ENCODE assay signal across 10 cellular contexts in the genomic region with DNA sequence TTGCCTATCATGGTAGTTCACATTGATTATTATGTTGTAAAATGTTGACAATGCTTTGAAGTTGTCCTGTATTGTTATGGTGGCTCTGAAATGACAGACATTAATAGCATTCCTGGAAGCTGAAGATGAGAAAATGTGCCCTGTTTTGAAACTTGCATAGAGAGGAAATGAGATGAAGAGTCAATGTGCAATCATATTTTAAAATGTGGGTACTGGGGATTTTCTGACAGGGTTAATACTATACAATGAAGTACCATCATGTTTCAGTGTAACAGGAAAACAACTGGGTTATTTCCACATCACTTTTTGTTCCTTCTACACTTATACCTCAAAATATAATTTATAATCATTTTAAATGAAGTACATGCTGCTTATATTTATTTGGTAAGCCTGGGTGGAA. TPM values are rescaled to one million over a fixed set of nuclear protein-coding genes. Genes with fewer than 3 reads are reported as not detected.
DNase-seq lines count a peak whose midpoint lies in the region; ATAC-seq and TF ChIP-seq lines count a peak whose summit lies in the region.
"Had no signal": no experiment of that assay in that cellular context is flagged by ENCODE, and none has a peak within 500 bp of the region (broad histone marks: within the 10 kb centered on the region; RNA-seq: fewer than 3 reads in every experiment).

No MANE protein-coding gene starts in this region.

- ATAC-seq in RWPE2 (ENCODE audit: low read depth) (no peak), HG03280 (IDR thresholded peaks at IDR 0.05; ENCODE audit: unreplicated experiment) (no peak)
- no peak for ATAC-seq in naive thymus-derived CD8-positive, alpha-beta T cell

- peaks cover 10 to 15% (median 11%) of the 10 kb centered on the region in 5 donors for H3K27me3 Mint-ChIP-seq in naive thymus-derived CD8-positive, alpha-beta T cell

- H3K4me2 ChIP-seq in fibroblast of lung (ENCODE audit: extremely low read depth, insufficient read depth, low read length), result peak overlapping the region; percentile 67

- no peak overlapping the region for H3K27ac Mint-ChIP-seq in naive thymus-derived CD8-positive, alpha-beta T cell
- H3K27ac Mint-ChIP-seq: dendritic cell treated with granulocyte-macrophage colony-stimulating factor and Interleukin-4, amounts not matched to agents 40 ng/mL and 50 ng/mL, for 4 days had no signal

- peaks cover 72% of the 10 kb centered on the region for H3K79me2 ChIP-seq in fibroblast of lung (ENCODE audit: control insufficient read depth, insufficient read depth, low read length)

- no peak overlapping the region for H2AFZ ChIP-seq in fibroblast of lung (ENCODE audit: low read length)

- TF ChIP-seq EP300 in sigmoid colon (IDR thresholded peaks at IDR 0.05), result no peak

- intact Hi-C loops in sigmoid colon (cut with DNase I) (loop anchor here (2.0 to 10.0 kb wide), 6 partner anchors 34 to 411 kb away; no protein-coding TSS in a partner anchor), posterior cingulate gyrus (cut with DNase I) (loop anchor here (5.0 to 10.0 kb wide), 2 partner anchors 366 to 471 kb away; no protein-coding TSS in a partner anchor)

- DNase-seq in GM12865 (ENCODE audit: low read depth) (no peak), RWPE2 (ENCODE audit: low spot score) (no peak), fibroblast of lung (ENCODE audit: low read depth in 2 of 2) (peak in 1 of 2 donors; percentile 23), sigmoid colon (no peak), posterior cingulate gyrus (no peak)
- DNase-seq in activated CD4-positive, alpha-beta T cell treated with anti-CD3 and anti-CD28 coated beads for 4 hours, result no peak
- DNase-seq in naive thymus-derived CD8-positive, alpha-beta T cell, result no peak
- DNase-seq: NCI-H1694 treated with DMSO at 0.1 percent for 48 hours had no signal

- peaks cover 34% of the 10 kb centered on the region for H3K4me1 ChIP-seq in RWPE2 (ENCODE audit: insufficient read depth, poor library complexity, severe bottlenecking)
- peaks cover 12% of the 10 kb centered on the region for H3K4me1 ChIP-seq in fibroblast of lung (ENCODE audit: control insufficient read depth, extremely low read depth, insufficient read depth, low read length)
- H3K4me1 ChIP-seq in sigmoid colon, result peaks cover 0 to 48% (median 24%) of the 10 kb centered on the region in 4 donors

- H3K27ac ChIP-seq in RWPE2 (ENCODE audit: poor library complexity, severe bottlenecking) (peak overlapping the region; percentile 82), fibroblast of lung (ENCODE audit: insufficient read depth, low read length) (peak overlapping the region; percentile 91), sigmoid colon (peak overlapping the region; percentile 85 to 88 (median 87))

- no peaks in the 10 kb centered on the region for H4K20me1 ChIP-seq in fibroblast of lung (ENCODE audit: control insufficient read depth, extremely low read depth, insufficient read depth, low read length)

- H3K4me3 ChIP-seq in GM12865 (ENCODE audit: low read depth, low read length) (peak overlapping the region; percentile 65), RWPE2 (ENCODE audit: severe bottlenecking) (peak overlapping the region; percentile 46), fibroblast of lung (replicated peaks in 1 of 4; ENCODE audit: control extremely low read depth in 1 of 4, insufficient read depth in 1 of 4, low read depth in 3 of 4, low read length in 4 of 4) (peak overlapping the region; percentile 78 to 90 (median 82)), sigmoid colon (peak overlapping the region; percentile 37 to 63 (median 58))

- TF ChIP-seq POLR2A in sigmoid colon (IDR thresholded peaks at IDR 0.05), result no peak

- H3K4me3 Mint-ChIP-seq in naive thymus-derived CD8-positive, alpha-beta T cell, result no peak overlapping the region
- H3K4me3 Mint-ChIP-seq: dendritic cell treated with granulocyte-macrophage colony-stimulating factor and Interleukin-4, amounts not matched to agents 40 ng/mL and 50 ng/mL, for 4 days had no signal

- H3K27me3 ChIP-seq in RWPE2 (ENCODE audit: insufficient read depth, poor library complexity, severe bottlenecking), result no peaks in the 10 kb centered on the region
- H3K27me3 ChIP-seq in fibroblast of lung (ENCODE audit: control insufficient read depth, insufficient read depth, low read length), result no peaks in the 10 kb centered on the region
- H3K27me3 ChIP-seq in sigmoid colon, result no peaks in the 10 kb centered on the region

- POLR2A ChIA-PET in naive thymus-derived CD8-positive, alpha-beta T cell (lab: Charles Lee), result no interaction called here

- no peaks in the 10 kb centered on the region for H3K36me3 Mint-ChIP-seq in naive thymus-derived CD8-positive, alpha-beta T cell

- H3K4me1 Mint-ChIP-seq in naive thymus-derived CD8-positive, alpha-beta T cell, result peaks cover 13 to 30% (median 25%) of the 10 kb centered on the region in 4 donors

- H3K9me3 Mint-ChIP-seq in naive thymus-derived CD8-positive, alpha-beta T cell, result no peaks in the 10 kb centered on the region
- H3K9me3 Mint-ChIP-seq: dendritic cell treated with granulocyte-macrophage colony-stimulating factor and Interleukin-4, amounts not matched to agents 40 ng/mL and 50 ng/mL, for 4 days had no signal

- no peaks in the 10 kb centered on the region for H3K36me3 ChIP-seq in RWPE2 (ENCODE audit: low read depth)
- H3K36me3 ChIP-seq in fibroblast of lung (ENCODE audit: control insufficient read depth, insufficient read depth, low read length), result no peaks in the 10 kb centered on the region
- no peaks in the 10 kb centered on the region for H3K36me3 ChIP-seq in sigmoid colon

- peak overlapping the region; percentile 75 for H3K9ac ChIP-seq in fibroblast of lung (ENCODE audit: insufficient read depth, low read length)

- TF ChIP-seq CTCF in GM12865 (IDR thresholded peaks at IDR 0.05; ENCODE audit: insufficient read depth, low read depth, low read length, missing control alignments) (no peak), RWPE2 (IDR thresholded peaks at IDR 0.05; ENCODE audit: poor library complexity, severe bottlenecking) (no peak), fibroblast of lung (conservative IDR thresholded peaks at IDR 0.05 in 1 of 2, IDR thresholded peaks at IDR 0.05 in 1 of 2; ENCODE audit: low read depth in 1 of 2, low read length in 2 of 2) (no peak), sigmoid colon (IDR thresholded peaks at IDR 0.05) (no peak)

- no peaks in the 10 kb centered on the region for H3K9me3 ChIP-seq in RWPE2 (ENCODE audit: severe bottlenecking)
- no peaks in the 10 kb centered on the region for H3K9me3 ChIP-seq in fibroblast of lung (ENCODE audit: control insufficient read depth, insufficient read depth, low read depth, low read length)
- H3K9me3 ChIP-seq in sigmoid colon, result no peaks in the 10 kb centered on the region

RNA-seq across cellular contexts. Expression of gene RBMS3, which starts 2.9 kb away (rescaled TPM):
- total RNA-seq in fibroblast of lung (58.6 and 68.4 TPM in 2 replicates), sigmoid colon (10 to 100 TPM; 39.9 to 61.9 (median 59.8) TPM)
- polyA plus RNA-seq in fibroblast of lung (18.7 and 26.9 TPM in 2 replicates), sigmoid colon (1 to 10 TPM in 2 of 3 donors, under 1 TPM in 1; 0.46 to 3.9 (median 3.0) TPM)
- polyA plus RNA-seq in fibroblast of lung (2012), result 10.4 and 14.7 TPM in 2 replicates
- polyA minus RNA-seq in fibroblast of lung (ENCODE audit: low replicate concordance), result 99.4 and 111 TPM in 2 replicates
- total RNA-seq in naive thymus-derived CD8-positive, alpha-beta T cell, result not detected
- polyA plus RNA-seq in naive thymus-derived CD8-positive, alpha-beta T cell, result not detected

Comparison
In these comparisons a context has a peak if more than half of its experiments do, and no peak if none do; other contexts are left out.
1. RNA of gene RBMS3, which starts 2.9 kb away (total RNA-seq): 58.6 to 68.4 TPM in fibroblast of lung and 39.9 to 61.9 TPM in sigmoid colon; not detected in naive thymus-derived CD8-positive, alpha-beta T cell; every median in the first group is over 10 times any median in the second.
2. Peak in every context shown above with its lines, with median percentiles within 50 percentile points of each other: H3K4me3 ChIP-seq and H3K27ac ChIP-seq.